Comparison of ENCODE assay signal across 8 cellular contexts in the genomic region with DNA sequence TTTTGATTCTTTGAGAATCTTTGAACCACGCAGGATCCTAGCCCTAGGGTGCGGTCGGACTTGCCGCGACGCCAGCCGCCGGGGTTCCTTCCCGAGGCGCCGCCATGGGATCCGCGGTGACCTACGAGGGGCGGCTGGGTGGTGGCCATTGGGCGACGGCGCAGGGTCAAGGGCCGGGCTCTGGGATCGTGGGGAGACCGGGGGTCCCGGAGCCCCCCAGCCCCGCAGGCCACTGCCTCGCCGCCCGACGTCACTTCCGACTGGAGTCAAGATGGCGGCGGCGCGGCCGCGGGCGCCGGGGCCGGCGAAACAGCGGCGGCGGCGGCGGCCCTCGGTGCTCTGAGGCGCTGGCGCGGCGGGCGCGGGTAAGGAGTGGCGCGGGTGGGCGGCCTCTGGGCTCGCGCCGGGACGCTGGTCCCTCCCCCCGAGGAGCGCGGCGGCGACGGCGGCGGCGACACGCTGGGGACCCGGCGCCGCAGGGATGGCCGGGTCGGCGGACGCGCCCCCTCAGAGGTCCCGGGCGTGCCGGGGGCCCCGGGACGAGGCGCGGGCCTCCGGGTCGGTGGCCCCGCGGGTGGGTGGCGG. TPM values are rescaled to one million over a fixed set of nuclear protein-coding genes. Genes with fewer than 3 reads are reported as not detected.
A peak's percentile ranks its signal among the peaks of the same experiment; 100 is the strongest.
DNase-seq lines count a peak whose midpoint lies in the region; ATAC-seq and TF ChIP-seq lines count a peak whose summit lies in the region.

TSS of gene PRDM2 (plus strand) at position 253 of the 585 bp plus-strand sequence. CDS start 15,418 bp downstream, outside the sequence.

- H3K36me3 ChIP-seq in Peyer's patch = no peaks in the 10 kb centered on the region
- no peaks in the 10 kb centered on the region for H3K36me3 ChIP-seq in thymus (ENCODE audit: control insufficient read depth, insufficient read depth)

- peak within 1 kb of the TSS; percentile 72 to 87 (median 72) for H3K4me3 ChIP-seq in Peyer's patch
- H3K4me3 ChIP-seq in thymus (ENCODE audit: low read length) = peak within 1 kb of the TSS; percentile 95

- H3K9me3 ChIP-seq in Peyer's patch (no peaks in the 10 kb centered on the region), thymus (ENCODE audit: control insufficient read depth) (no peaks in the 10 kb centered on the region)

- ATAC-seq in HG02973 (IDR thresholded peaks at IDR 0.05; ENCODE audit: unreplicated experiment) (peak; percentile 34), omental fat pad (ENCODE audit: low FRiP score) (peak; percentile 51)

- under 1% methylated on average over 87 of the region's 87 CpGs for WGBS in thymus

- H3K4me1 ChIP-seq in Peyer's patch (peaks cover 0 to 6% (median 0%) of the 10 kb centered on the region in 4 donors), thymus (ENCODE audit: control insufficient read depth, insufficient read depth, low read length) (peaks cover 8% of the 10 kb centered on the region)

- DNase-seq in NCI-H1694 treated with DMSO at 0.1 percent for 48 hours (lab: John Stamatoyannopoulos, UW) (peak; percentile 15), NCI-H1694 (lab: John Stamatoyannopoulos, UW) (no peak), Peyer's patch (peak; percentile 58 to 78 (median 75)), germinal center (ENCODE audit: low spot score) (peak; percentile 70), omental fat pad (ENCODE audit: low spot score) (no peak)
- peak; percentile 39 for DNase-seq in activated gamma-delta T cell treated with anti-CD3 and anti-CD28 coated beads, Interleukin-2, amount 50 U/mL, for 16 hours (ENCODE audit: low read depth)

- peak in 1 of 2 donors; percentile 34 for TF ChIP-seq POLR2A in Peyer's patch (IDR thresholded peaks at IDR 0.05)

- TF ChIP-seq CTCF in Peyer's patch (IDR thresholded peaks at IDR 0.05) (no peak), omental fat pad (IDR thresholded peaks at IDR 0.05) (no peak)

- H3K27ac ChIP-seq in Peyer's patch (peak within 1 kb of the TSS; percentile 89 to 97 (median 94)), thymus (ENCODE audit: low read depth) (peak within 1 kb of the TSS; percentile 96)

- no peaks in the 10 kb centered on the region for H3K27me3 ChIP-seq in Peyer's patch
- no peaks in the 10 kb centered on the region for H3K27me3 ChIP-seq in thymus (ENCODE audit: control insufficient read depth, insufficient read depth)

RNA-seq across cellular contexts. Expression of gene PRDM2, which starts in this region (rescaled TPM):
- total RNA-seq in Peyer's patch (10 to 100 TPM; 34.7 to 70.1 (median 53.0) TPM), omental fat pad (10 to 100 TPM; 26.3 to 39.5 (median 34.6) TPM)
- 25.5 TPM for polyA plus RNA-seq in thymus

Comparison
In these comparisons a context has a peak if more than half of its experiments do, and no peak if none do; other contexts are left out.
1. DNase-seq: peak in NCI-H1694 treated with DMSO at 0.1 percent for 48 hours (single experiment), Peyer's patch (3 of 3), activated gamma-delta T cell treated with anti-CD3 and anti-CD28 coated beads, Interleukin-2, amount 50 U/mL, for 16 hours (single experiment) and germinal center (single experiment); none in NCI-H1694 (single experiment) and omental fat pad (single experiment).